In genomic region chr17:45296003-45296832, GRCh38 we compare ENCODE assay signal across 9 cellular contexts. TPM values are rescaled to one million over a fixed set of nuclear protein-coding genes. Genes with fewer than 3 reads are reported as not detected.
DNase-seq lines count a peak whose midpoint lies in the region; ATAC-seq, FAIRE-seq and TF ChIP-seq lines count a peak whose summit lies in the region.
"Had no signal": no experiment of that assay in that cellular context is flagged by ENCODE, and none has a peak within 500 bp of the region (broad histone marks: within the 10 kb centered on the region; RNA-seq: fewer than 3 reads in every experiment).

No MANE protein-coding gene starts in this region.

- H3K4me3 ChIP-seq in prostate gland = no peak overlapping the region

- H3K27ac ChIP-seq in prostate gland = peak overlapping the region; percentile 74 to 82

- peak overlapping the region; percentile 63 for H3K27ac Mint-ChIP-seq in central memory CD8-positive, alpha-beta T cell (ENCODE audit: low read depth)

- peaks cover 18% of the 10 kb centered on the region for H3K36me3 Mint-ChIP-seq in central memory CD8-positive, alpha-beta T cell (ENCODE audit: insufficient read depth)

- H3K4me3 Mint-ChIP-seq in central memory CD8-positive, alpha-beta T cell = peak overlapping the region; percentile 46

- intact Hi-C loops in prostate gland (cut with DNase I) = no loop called here

- 83% methylated on average over 7 of the region's 7 CpGs for WGBS in prostate gland

- no peaks in the 10 kb centered on the region for H3K27me3 Mint-ChIP-seq in central memory CD8-positive, alpha-beta T cell

- H3K9me3 Mint-ChIP-seq in central memory CD8-positive, alpha-beta T cell = no peaks in the 10 kb centered on the region

- FAIRE-seq in GM12891 (lab: Jason Lieb, UNC) = no peak

- peaks cover 85% of the 10 kb centered on the region for H3K4me1 Mint-ChIP-seq in central memory CD8-positive, alpha-beta T cell

- no peak for ATAC-seq in central memory CD8-positive, alpha-beta T cell (replicated peaks; ENCODE audit: extremely low read depth, poor library complexity, severe bottlenecking)
- ATAC-seq in GM18873 (IDR thresholded peaks at IDR 0.05; ENCODE audit: low FRiP score, unreplicated experiment) (no peak), GM21786 (IDR thresholded peaks at IDR 0.05; ENCODE audit: unreplicated experiment) (no peak)

- no peaks in the 10 kb centered on the region for H3K9me3 ChIP-seq in prostate gland

- no peaks in the 10 kb centered on the region for H3K27me3 ChIP-seq in prostate gland (replicated peaks; ENCODE audit: insufficient read depth)

- DNase-seq in GM12891 (ENCODE audit: insufficient read length, low spot score) (no peak), NOMO-1 treated with DMSO at 0.1 percent for 48 hours (lab: John Stamatoyannopoulos, UW; ENCODE audit: unreplicated experiment) (peak; percentile 95), prostate gland (ENCODE audit: low spot score) (no peak), GM19238 (ENCODE audit: insufficient read length, low spot score) (no peak)
- no peak for DNase-seq in central memory CD8-positive, alpha-beta T cell (ENCODE audit: low spot score in 2 of 2)
- no peak for DNase-seq in activated CD4-positive, CD25-positive, alpha-beta regulatory T cell (lab: John Stamatoyannopoulos, UW)

- no peaks in the 10 kb centered on the region for H3K36me3 ChIP-seq in prostate gland

- TF ChIP-seq POLR2A in GM12891 (IDR thresholded peaks at IDR 0.05; ENCODE audit: low read depth, low read length) = no peak
- TF ChIP-seq POLR2A in prostate gland (IDR thresholded peaks at IDR 0.05) = no peak

- peaks cover 44% of the 10 kb centered on the region for H3K4me1 ChIP-seq in prostate gland (replicated peaks)

- TF ChIP-seq CTCF in prostate gland (IDR thresholded peaks at IDR 0.05) = no peak

TF ChIP-seq in GM12891, 5 proteins besides CTCF, POLR2A, EP300 and RAD21:
- TF ChIP-seq PAX5 (IDR thresholded peaks at IDR 0.05; ENCODE audit: insufficient read depth, low read length, severe bottlenecking) (no peak), POLR2AphosphoS5 (IDR thresholded peaks at IDR 0.05; ENCODE audit: low read depth, low read length) (peak; percentile 27; the same call in 1 of the 2 replicates), TAF1 (IDR thresholded peaks at IDR 0.05; ENCODE audit: low read depth, low read length) (no peak), SPI1 (IDR thresholded peaks at IDR 0.05; ENCODE audit: low read depth, low read length) (peak; percentile 93), POU2F2 (IDR thresholded peaks at IDR 0.05; ENCODE audit: low read depth, low read length) (0 out of 2 replicates have a peak, but pooled peaks have one; percentile 40)

RNA-seq across cellular contexts. Expression of gene MAP3K14, which starts 20.6 kb away (rescaled TPM):
- polyA plus RNA-seq in GM12891 (2012; ENCODE audit: low read depth, missing spikeins) = 12.4 TPM
- total RNA-seq in prostate gland = 10 to 100 TPM; 12.5 to 16.1 TPM

RNA-seq across cellular contexts. Expression of gene SPATA32, which starts 34.3 kb away (rescaled TPM):
- polyA plus RNA-seq in GM12891 (2012; ENCODE audit: low read depth, missing spikeins) = 0.35 TPM
- 1 to 10 TPM in 1 of 2 donors, not detected in 1; 3.2 TPM for total RNA-seq in prostate gland
- total RNA-seq: fibroblast of lung had no signal
- polyA plus RNA-seq: fibroblast of lung had no signal
